8 cellular contexts compared by ENCODE assay signal in genomic region chr17:45061606-45062205, GRCh38. TPM values are rescaled to one million over a fixed set of nuclear protein-coding genes. Genes with fewer than 3 reads are reported as not detected.
A peak's percentile ranks its signal among the peaks of the same experiment; 100 is the strongest.
DNase-seq lines count a peak whose midpoint lies in the region; ATAC-seq and TF ChIP-seq lines count a peak whose summit lies in the region.

No MANE protein-coding gene starts in this region.

- peak overlapping the region; percentile 79 for H3K4me2 ChIP-seq in neural progenitor cell

- H3K9me3 Mint-ChIP-seq in effector memory CD8-positive, alpha-beta T cell = no peaks in the 10 kb centered on the region
- H3K9me3 Mint-ChIP-seq in neural progenitor cell = no peaks in the 10 kb centered on the region

- no peaks in the 10 kb centered on the region for H3K27me3 ChIP-seq in neural progenitor cell

- peak overlapping the region; percentile 90 to 96 for H3K27ac Mint-ChIP-seq in effector memory CD8-positive, alpha-beta T cell
- H3K27ac Mint-ChIP-seq in neural progenitor cell = peak overlapping the region; percentile 100

- peak overlapping the region; percentile 95 for H2AFZ ChIP-seq in neural progenitor cell (replicated peaks)

- H3K36me3 Mint-ChIP-seq in effector memory CD8-positive, alpha-beta T cell (ENCODE audit: insufficient read depth) = peaks cover 17% of the 10 kb centered on the region
- H3K36me3 Mint-ChIP-seq in neural progenitor cell = peaks cover 3% of the 10 kb centered on the region

- peak overlapping the region; percentile 87 to 93 for H3K4me3 Mint-ChIP-seq in effector memory CD8-positive, alpha-beta T cell
- H3K4me3 Mint-ChIP-seq in neural progenitor cell = peak overlapping the region; percentile 100

- H3K9me3 ChIP-seq in neural progenitor cell (ENCODE audit: low read depth) = no peaks in the 10 kb centered on the region

- H3K79me2 ChIP-seq in neural progenitor cell (ENCODE audit: low read depth) = peaks cover 67% of the 10 kb centered on the region

- H3K36me3 ChIP-seq in neural progenitor cell = no peaks in the 10 kb centered on the region

- ATAC-seq in effector memory CD8-positive, alpha-beta T cell (replicated peaks) = no peak
- ATAC-seq in HG03457 (IDR thresholded peaks at IDR 0.05; ENCODE audit: unreplicated experiment) (no peak), HG03520 (IDR thresholded peaks at IDR 0.05; ENCODE audit: unreplicated experiment) (no peak), GM18517 (IDR thresholded peaks at IDR 0.05; ENCODE audit: unreplicated experiment) (no peak)

- H3K27me3 Mint-ChIP-seq in effector memory CD8-positive, alpha-beta T cell = no peaks in the 10 kb centered on the region
- peaks cover 6% of the 10 kb centered on the region for H3K27me3 Mint-ChIP-seq in neural progenitor cell (ENCODE audit: insufficient read depth, low read depth)

- TF ChIP-seq POLR2A in NB4 (IDR thresholded peaks at IDR 0.05; ENCODE audit: extremely low read depth, insufficient read length) = no peak

- peak overlapping the region; percentile 86 for H3K27ac ChIP-seq in C4-2B
- H3K27ac ChIP-seq in neural progenitor cell = no peak overlapping the region

- TF ChIP-seq CTCF in C4-2B (conservative IDR thresholded peaks at IDR 0.05) = no peak
- TF ChIP-seq CTCF in NB4 (IDR thresholded peaks at IDR 0.05; ENCODE audit: low read depth, low read length) = no peak
- no peak for TF ChIP-seq CTCF in neural progenitor cell (IDR thresholded peaks at IDR 0.05)

- peaks cover 21 to 26% of the 10 kb centered on the region in 2 donors for H3K4me1 Mint-ChIP-seq in effector memory CD8-positive, alpha-beta T cell (ENCODE audit: low read depth in 2 of 2)
- H3K4me1 Mint-ChIP-seq in neural progenitor cell = peaks cover 20% of the 10 kb centered on the region

- H3K9ac ChIP-seq in neural progenitor cell = peak overlapping the region; percentile 94

- H3K4me3 ChIP-seq in NB4 (ENCODE audit: low read depth, low read length) (peak overlapping the region; percentile 98), neural progenitor cell (peak overlapping the region; percentile 89)

- H3F3A ChIP-seq in neural progenitor cell (ENCODE audit: low read depth) = peaks cover 4% of the 10 kb centered on the region

- H4K20me1 ChIP-seq in neural progenitor cell (ENCODE audit: low read depth) = peaks cover 23% of the 10 kb centered on the region

- peaks cover 8% of the 10 kb centered on the region for H3K4me1 ChIP-seq in neural progenitor cell

- no peak for DNase-seq in NB4 (ENCODE audit: low read depth)
- DNase-seq in effector memory CD8-positive, alpha-beta T cell = no peak
- DNase-seq in neural progenitor cell (ENCODE audit: low spot score) = no peak
- no peak for DNase-seq in HT-29 (ENCODE audit: low spot score)

RNA-seq across cellular contexts. Expression of gene NMT1, which starts 0.6 kb away (rescaled TPM):
- total RNA-seq in neural progenitor cell (ENCODE audit: low replicate concordance) = 95.0 and 101 TPM in 2 replicates
- total RNA-seq in HT-29 (2014; rRNA removed; shearing (Covaris generic)) = 59.2 and 77.1 TPM in 2 replicates

RNA-seq across cellular contexts. Expression of gene DCAKD, which starts 10.3 kb away (rescaled TPM):
- 31.4 and 91.5 TPM in 2 replicates for total RNA-seq in neural progenitor cell (ENCODE audit: low replicate concordance)
- 44.9 and 49.8 TPM in 2 replicates for total RNA-seq in HT-29 (2014; rRNA removed; shearing (Covaris generic))
